19 cellular contexts compared by ENCODE assay signal in genomic region chr6:88750936-88751335, GRCh38.
"Had no signal": no experiment of that assay in that cellular context is flagged by ENCODE, and none has a peak within 500 bp of the region (broad histone marks: within the 10 kb centered on the region; RNA-seq: fewer than 3 reads in every experiment).

No MANE protein-coding gene starts in this region.

- H3K27me3 ChIP-seq: dorsolateral prefrontal cortex, esophagus muscularis mucosa, foreskin keratinocyte, gastrocnemius medialis, heart right ventricle, left lung had no signal

- H3K36me3 ChIP-seq: esophagus muscularis mucosa, gastrocnemius medialis, left lung, lower lobe of right lung had no signal

- H3K9me3 ChIP-seq: esophagus muscularis mucosa, gastrocnemius medialis, heart right ventricle, lower lobe of right lung, mucosa of descending colon had no signal

- H3K27ac ChIP-seq: coronary artery, dorsolateral prefrontal cortex, esophagus muscularis mucosa, foreskin keratinocyte, gastrocnemius medialis, heart right ventricle, left lung, lower lobe of right lung had no signal

- H3K4me3 ChIP-seq: coronary artery, dorsolateral prefrontal cortex, esophagus muscularis mucosa, gastrocnemius medialis, heart right ventricle, left lung, lower lobe of right lung, mucosa of descending colon had no signal

- ATAC-seq: foreskin keratinocyte, gastrocnemius medialis, heart right ventricle, left cardiac atrium, left lung, left ventricle myocardium superior, lower lobe of right lung, mucosa of descending colon had no signal

- H3K4me1 ChIP-seq: esophagus muscularis mucosa, foreskin keratinocyte, gastrocnemius medialis, heart right ventricle, left lung, lower lobe of right lung had no signal

- DNase-seq: dermis blood vessel endothelial cell; dorsolateral prefrontal cortex; effector CD4-positive, alpha-beta T cell; effector memory CD4-positive, alpha-beta T cell; foreskin keratinocyte; gastrocnemius medialis; glutamatergic neuron; head of caudate nucleus; heart right ventricle; hippocampal formation; left cardiac atrium; left lung; left ventricle myocardium superior; lower lobe of right lung; mesenchymal stem cell; mucosa of descending colon; naive B cell had no signal
